Comparison of ENCODE assay signal across 1 cellular context in the genomic region with DNA sequence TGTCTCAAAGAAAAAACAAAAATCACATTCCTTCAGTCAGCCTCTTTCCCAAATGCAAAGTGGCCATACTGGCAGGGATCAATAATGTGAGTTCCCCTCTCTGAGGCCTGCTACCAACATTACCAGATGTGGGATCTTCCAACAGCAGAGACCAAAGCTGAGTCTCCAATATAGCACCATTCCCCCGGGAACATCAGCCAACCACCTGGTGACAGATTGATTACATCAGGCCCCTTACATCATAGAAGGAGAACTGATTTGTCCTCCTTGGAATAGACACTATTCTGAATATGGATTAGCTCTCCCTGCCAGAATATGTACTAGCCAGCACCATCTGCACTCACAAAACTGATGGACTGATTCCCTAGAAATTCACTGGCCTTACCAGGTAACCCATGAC.
TF ChIP-seq lines count a peak whose summit lies in the region.

No MANE protein-coding gene starts in this region.

TF ChIP-seq in GM23338, 12 proteins besides CTCF, POLR2A, EP300 and RAD21 (continued from another document):
- TF ChIP-seq, protein P1, sequence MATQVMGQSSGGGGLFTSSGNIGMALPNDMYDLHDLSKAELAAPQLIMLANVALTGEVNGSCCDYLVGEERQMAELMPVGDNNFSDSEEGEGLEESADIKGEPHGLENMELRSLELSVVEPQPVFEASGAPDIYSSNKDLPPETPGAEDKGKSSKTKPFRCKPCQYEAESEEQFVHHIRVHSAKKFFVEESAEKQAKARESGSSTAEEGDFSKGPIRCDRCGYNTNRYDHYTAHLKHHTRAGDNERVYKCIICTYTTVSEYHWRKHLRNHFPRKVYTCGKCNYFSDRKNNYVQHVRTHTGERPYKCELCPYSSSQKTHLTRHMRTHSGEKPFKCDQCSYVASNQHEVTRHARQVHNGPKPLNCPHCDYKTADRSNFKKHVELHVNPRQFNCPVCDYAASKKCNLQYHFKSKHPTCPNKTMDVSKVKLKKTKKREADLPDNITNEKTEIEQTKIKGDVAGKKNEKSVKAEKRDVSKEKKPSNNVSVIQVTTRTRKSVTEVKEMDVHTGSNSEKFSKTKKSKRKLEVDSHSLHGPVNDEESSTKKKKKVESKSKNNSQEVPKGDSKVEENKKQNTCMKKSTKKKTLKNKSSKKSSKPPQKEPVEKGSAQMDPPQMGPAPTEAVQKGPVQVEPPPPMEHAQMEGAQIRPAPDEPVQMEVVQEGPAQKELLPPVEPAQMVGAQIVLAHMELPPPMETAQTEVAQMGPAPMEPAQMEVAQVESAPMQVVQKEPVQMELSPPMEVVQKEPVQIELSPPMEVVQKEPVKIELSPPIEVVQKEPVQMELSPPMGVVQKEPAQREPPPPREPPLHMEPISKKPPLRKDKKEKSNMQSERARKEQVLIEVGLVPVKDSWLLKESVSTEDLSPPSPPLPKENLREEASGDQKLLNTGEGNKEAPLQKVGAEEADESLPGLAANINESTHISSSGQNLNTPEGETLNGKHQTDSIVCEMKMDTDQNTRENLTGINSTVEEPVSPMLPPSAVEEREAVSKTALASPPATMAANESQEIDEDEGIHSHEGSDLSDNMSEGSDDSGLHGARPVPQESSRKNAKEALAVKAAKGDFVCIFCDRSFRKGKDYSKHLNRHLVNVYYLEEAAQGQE (IDR thresholded peaks at IDR 0.05; ENCODE audit: unreplicated experiment), result no peak
- no peak for TF ChIP-seq POLR2AphosphoS5 (IDR thresholded peaks at IDR 0.05; ENCODE audit: low read depth)
- TF ChIP-seq CREB1 (CRISPR knock-in tag; IDR thresholded peaks at IDR 0.05; ENCODE audit: low read depth), result no peak
- no peak for TF ChIP-seq ZNF114 (CRISPR knock-in tag; IDR thresholded peaks at IDR 0.05)
- no peak for TF ChIP-seq EZH2 (IDR thresholded peaks at IDR 0.05; ENCODE audit: low read depth, unreplicated experiment)
